ENCODE assay signal across 19 cellular contexts in the genomic region with DNA sequence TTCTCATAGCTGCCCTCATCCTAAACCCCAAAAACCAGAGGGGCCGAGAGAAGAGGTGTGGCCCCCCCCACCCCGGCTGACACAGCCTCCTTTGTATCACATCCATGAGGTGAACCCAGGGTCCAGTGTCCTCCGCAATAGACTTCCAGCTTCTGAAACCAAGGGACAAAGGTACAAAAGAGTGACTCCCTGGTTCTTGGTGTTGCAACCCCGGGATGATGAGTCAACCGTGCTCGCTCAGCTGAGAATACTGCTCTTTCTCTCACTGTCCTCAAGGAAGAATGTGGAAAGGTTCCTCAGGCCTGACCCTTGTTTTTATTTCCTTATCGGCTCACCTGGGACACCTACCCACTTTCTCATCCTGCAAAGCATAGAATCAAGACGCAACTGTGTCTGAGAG. TPM values are rescaled to one million over a fixed set of nuclear protein-coding genes. Genes with fewer than 3 reads are reported as not detected.
DNase-seq lines count a peak whose midpoint lies in the region; ATAC-seq and TF ChIP-seq lines count a peak whose summit lies in the region.
"Had no signal": no experiment of that assay in that cellular context is flagged by ENCODE, and none has a peak within 500 bp of the region (broad histone marks: within the 10 kb centered on the region; RNA-seq: fewer than 3 reads in every experiment).

No MANE protein-coding gene starts in this region.

- H3K4me3 ChIP-seq in kidney epithelial cell (ENCODE audit: low read depth, low read length) (no peak overlapping the region), dorsolateral prefrontal cortex (no peak overlapping the region)
- H3K4me3 ChIP-seq: cardiac muscle cell had no signal

- no peak for TF ChIP-seq CTCF in kidney epithelial cell (IDR thresholded peaks at IDR 0.05; ENCODE audit: insufficient read depth, low read length, poor library complexity, severe bottlenecking)
- TF ChIP-seq CTCF in dorsolateral prefrontal cortex (IDR thresholded peaks at IDR 0.05 in 54 of 56, conservative IDR thresholded peaks at IDR 0.05 in 2 of 56; ENCODE audit: low read depth in 1 of 56, partially characterized antibody in 56 of 56): no peak

- no peak for ATAC-seq in SK-N-SH treated with all-trans-retinoic acid at 6 μM for 48 hours
- ATAC-seq: foreskin keratinocyte had no signal

- H3K27me3 ChIP-seq in kidney epithelial cell (ENCODE audit: control insufficient read depth, insufficient read depth, low read length): peaks cover 8% of the 10 kb centered on the region
- peaks cover 0 to 23% (median 12%) of the 10 kb centered on the region in 45 donors for H3K27me3 ChIP-seq in dorsolateral prefrontal cortex

- DNase-seq in AG08395 (ENCODE audit: low spot score) (peak; percentile 43), HPDE6-E6E7 (ENCODE audit: extremely low spot score) (peak; percentile 53), amniotic epithelial cell (ENCODE audit: low read depth) (peak; percentile 49), kidney epithelial cell (ENCODE audit: low read depth) (peak; percentile 47), NCI-H2107 (lab: John Stamatoyannopoulos, UW) (no peak), dorsolateral prefrontal cortex (no peak)
- no peak for DNase-seq in activated CD4-positive, alpha-beta T cell treated with anti-CD3 and anti-CD28 coated beads for 4 hours
- DNase-seq: activated CD4-positive, alpha-beta T cell treated with anti-CD3 and anti-CD28 coated beads, Interleukin-2, amount 50 U/mL, for 48 hours; activated T-cell treated with anti-CD3 and anti-CD28 coated beads, Interleukin-2, amount 50 U/mL, for 24 hours; effector CD4-positive, alpha-beta T cell; foreskin keratinocyte; GF-D8; mesendoderm; NCI-H1048; nephron progenitor cell had no signal

- H3K36me3 ChIP-seq in kidney epithelial cell (ENCODE audit: control insufficient read depth, insufficient read depth, low read length): no peaks in the 10 kb centered on the region
- H3K36me3 ChIP-seq: cardiac muscle cell had no signal

- no peak overlapping the region for H3K27ac ChIP-seq in dorsolateral prefrontal cortex
- H3K27ac ChIP-seq: cardiac muscle cell, foreskin keratinocyte had no signal

- intact Hi-C loops in dorsolateral prefrontal cortex (cut with DNase I): no loop called here

TF ChIP-seq in SK-N-SH treated with all-trans-retinoic acid at 6 μM for 48 hours, 23 proteins besides CTCF, POLR2A, EP300 and RAD21:
- TF ChIP-seq ZFP3 (CRISPR knock-in tag; IDR thresholded peaks at IDR 0.05): no peak

RNA-seq across cellular contexts. Expression of gene SLC15A1, which starts 5.5 kb away (rescaled TPM):
- total RNA-seq in kidney epithelial cell (0.68 and 1.1 TPM in 2 replicates), dorsolateral prefrontal cortex (under 1 TPM in 1 of 120 experiments, not detected in 119; 0.21 TPM)
- total RNA-seq: A673, cardiac muscle cell, H4 had no signal

Comparison
In these comparisons a context has a peak if more than half of its experiments do, and no peak if none do; other contexts are left out.
1. DNase-seq: peak in AG08395 (single experiment), HPDE6-E6E7 (single experiment), amniotic epithelial cell (single experiment) and kidney epithelial cell (single experiment); none in NCI-H2107 (single experiment), activated CD4-positive, alpha-beta T cell treated with anti-CD3 and anti-CD28 coated beads for 4 hours (0 of 2) and dorsolateral prefrontal cortex (0 of 10).